ENCODE assay signal across 11 cellular contexts in genomic region chr2:74503506-74504475, GRCh38. TPM values are rescaled to one million over a fixed set of nuclear protein-coding genes. Genes with fewer than 3 reads are reported as not detected.
DNase-seq lines count a peak whose midpoint lies in the region; ATAC-seq, FAIRE-seq and TF ChIP-seq lines count a peak whose summit lies in the region.
"Had no signal": no experiment of that assay in that cellular context is flagged by ENCODE, and none has a peak within 500 bp of the region (broad histone marks: within the 10 kb centered on the region; RNA-seq: fewer than 3 reads in every experiment).

No MANE protein-coding gene starts in this region.

- H3K9ac ChIP-seq in iPS-18a (ENCODE audit: low read length) = no peak overlapping the region

- no peaks in the 10 kb centered on the region for H3K9me3 Mint-ChIP-seq in activated T-helper 2 cell treated with anti-CD3 and anti-CD28 coated beads, Interferon-gamma antibody, Interleukin-2, Interleukin-4, amounts not matched to agents 10 μg/mL and 5 μg/mL and 100 μg/mL, durations not matched to agents 14 hours and 24 hours and 36 hours

- H3K4me3 ChIP-seq in HFF-Myc (replicated peaks; ENCODE audit: low read depth, low read length) (peak overlapping the region; percentile 38; the same call in 1 of the 2 replicates), iPS-18a (ENCODE audit: low read length) (peak overlapping the region; percentile 52), skin epidermis (peak overlapping the region; percentile 35 to 58 (median 52))

- no peak for DNase-seq in HFF-Myc (ENCODE audit: extremely low read depth, low read depth)
- no peak for DNase-seq in activated T-helper 2 cell treated with anti-CD3 and anti-CD28 coated beads, Interferon-gamma antibody, Interleukin-2, Interleukin-4, amounts not matched to agents 10 μg/mL and 5 μg/mL and 100 μg/mL, durations not matched to agents 14 hours and 24 hours and 36 hours (ENCODE audit: low spot score)
- DNase-seq in GM12892 (ENCODE audit: insufficient read length) = no peak
- no peak for DNase-seq in NCI-H2081 (lab: John Stamatoyannopoulos, UW)
- no peak for DNase-seq in cerebellar cortex (ENCODE audit: low spot score)
- DNase-seq: NK-92 treated with Interleukin-12 subunit alpha and Interleukin-12 subunit beta, amount 100 ng/mL, for 24 hours had no signal

- ATAC-seq in GM19351 (IDR thresholded peaks at IDR 0.05; ENCODE audit: unreplicated experiment) = no peak

- H3K4me1 Mint-ChIP-seq in activated T-helper 2 cell treated with anti-CD3 and anti-CD28 coated beads, Interferon-gamma antibody, Interleukin-2, Interleukin-4, amounts not matched to agents 10 μg/mL and 5 μg/mL and 100 μg/mL, durations not matched to agents 14 hours and 24 hours and 36 hours (ENCODE audit: low read depth) = peaks cover 52% of the 10 kb centered on the region

- H3K36me3 ChIP-seq in iPS-18a (ENCODE audit: control insufficient read depth, low read depth, low read length) = peaks cover 10% of the 10 kb centered on the region

- peaks cover 90% of the 10 kb centered on the region for H3K27me3 ChIP-seq in iPS-18a (ENCODE audit: control insufficient read depth, insufficient read depth, low read length)

- no peak for FAIRE-seq in GM12892 (lab: Jason Lieb, UNC)
- FAIRE-seq: endometrium had no signal

- peaks cover 44% of the 10 kb centered on the region for H3K4me1 ChIP-seq in iPS-18a (ENCODE audit: control insufficient read depth, low read depth, low read length)

- peak overlapping the region; percentile 18 for H3K27ac Mint-ChIP-seq in activated T-helper 2 cell treated with anti-CD3 and anti-CD28 coated beads, Interferon-gamma antibody, Interleukin-2, Interleukin-4, amounts not matched to agents 10 μg/mL and 5 μg/mL and 100 μg/mL, durations not matched to agents 14 hours and 24 hours and 36 hours

- TF ChIP-seq CTCF in HFF-Myc (IDR thresholded peaks at IDR 0.05; ENCODE audit: low read depth, low read length, missing control alignments) = no peak

- intact Hi-C loops in activated T-helper 2 cell treated with anti-CD3 and anti-CD28 coated beads, Interferon-gamma antibody, Interleukin-2, Interleukin-4, amounts not matched to agents 10 μg/mL and 5 μg/mL and 100 μg/mL, durations not matched to agents 14 hours and 24 hours and 36 hours (cut with micrococcal nuclease) = no loop called here

- no peak for TF ChIP-seq POLR2A in GM12892 (IDR thresholded peaks at IDR 0.05; ENCODE audit: low read depth, low read length)

- H3K27ac ChIP-seq in iPS-18a (ENCODE audit: low read length) = no peak overlapping the region
- peak overlapping the region in 20 of 21 experiments; percentile 8 to 92 (median 78) for H3K27ac ChIP-seq in skin epidermis

- H3K27me3 Mint-ChIP-seq in activated T-helper 2 cell treated with anti-CD3 and anti-CD28 coated beads, Interferon-gamma antibody, Interleukin-2, Interleukin-4, amounts not matched to agents 10 μg/mL and 5 μg/mL and 100 μg/mL, durations not matched to agents 14 hours and 24 hours and 36 hours (ENCODE audit: low read depth) = peaks cover 26% of the 10 kb centered on the region

- H3K36me3 Mint-ChIP-seq in activated T-helper 2 cell treated with anti-CD3 and anti-CD28 coated beads, Interferon-gamma antibody, Interleukin-2, Interleukin-4, amounts not matched to agents 10 μg/mL and 5 μg/mL and 100 μg/mL, durations not matched to agents 14 hours and 24 hours and 36 hours (ENCODE audit: low read depth) = peaks cover 65% of the 10 kb centered on the region

- H3K4me3 Mint-ChIP-seq in activated T-helper 2 cell treated with anti-CD3 and anti-CD28 coated beads, Interferon-gamma antibody, Interleukin-2, Interleukin-4, amounts not matched to agents 10 μg/mL and 5 μg/mL and 100 μg/mL, durations not matched to agents 14 hours and 24 hours and 36 hours (ENCODE audit: low read depth) = peak overlapping the region; percentile 71

- no peaks in the 10 kb centered on the region for H3K9me3 ChIP-seq in iPS-18a (ENCODE audit: control insufficient read depth, low read depth, low read length)

RNA-seq across cellular contexts. Expression of gene PCGF1, which starts 3.7 kb away (rescaled TPM):
- total RNA-seq in activated T-helper 2 cell treated with anti-CD3 and anti-CD28 coated beads, Interferon-gamma antibody, Interleukin-2, Interleukin-4, amounts not matched to agents 10 μg/mL and 5 μg/mL and 100 μg/mL, durations not matched to agents 14 hours and 24 hours and 36 hours = 36.5 and 39.7 TPM in 2 replicates
- polyA plus RNA-seq in GM12892 (2012; ENCODE audit: missing spikeins) = 17.5 TPM

RNA-seq across cellular contexts. Expression of gene LBX2, which starts 4.4 kb away (rescaled TPM):
- 1.6 and 2.2 TPM in 2 replicates for total RNA-seq in activated T-helper 2 cell treated with anti-CD3 and anti-CD28 coated beads, Interferon-gamma antibody, Interleukin-2, Interleukin-4, amounts not matched to agents 10 μg/mL and 5 μg/mL and 100 μg/mL, durations not matched to agents 14 hours and 24 hours and 36 hours
- 0.55 TPM for polyA plus RNA-seq in GM12892 (2012; ENCODE audit: missing spikeins)
- total RNA-seq: temporal lobe had no signal

RNA-seq across cellular contexts. Expression of gene TLX2, which starts 10.5 kb away (rescaled TPM):
- 0.82 and 0.92 TPM in 2 replicates for total RNA-seq in activated T-helper 2 cell treated with anti-CD3 and anti-CD28 coated beads, Interferon-gamma antibody, Interleukin-2, Interleukin-4, amounts not matched to agents 10 μg/mL and 5 μg/mL and 100 μg/mL, durations not matched to agents 14 hours and 24 hours and 36 hours
- polyA plus RNA-seq in GM12892 (2012; ENCODE audit: missing spikeins) = not detected
- total RNA-seq: temporal lobe had no signal

RNA-seq across cellular contexts. Expression of gene TTC31, which starts 20.9 kb away (rescaled TPM):
- 35.1 and 35.9 TPM in 2 replicates for total RNA-seq in activated T-helper 2 cell treated with anti-CD3 and anti-CD28 coated beads, Interferon-gamma antibody, Interleukin-2, Interleukin-4, amounts not matched to agents 10 μg/mL and 5 μg/mL and 100 μg/mL, durations not matched to agents 14 hours and 24 hours and 36 hours
- polyA plus RNA-seq in GM12892 (2012; ENCODE audit: missing spikeins) = 17.8 TPM

RNA-seq across cellular contexts. Expression of gene CCDC142, which starts 21.0 kb away (rescaled TPM):
- 25.1 and 26.9 TPM in 2 replicates for total RNA-seq in activated T-helper 2 cell treated with anti-CD3 and anti-CD28 coated beads, Interferon-gamma antibody, Interleukin-2, Interleukin-4, amounts not matched to agents 10 μg/mL and 5 μg/mL and 100 μg/mL, durations not matched to agents 14 hours and 24 hours and 36 hours
- 7.3 TPM for polyA plus RNA-seq in GM12892 (2012; ENCODE audit: missing spikeins)
